In genomic region chr17:27569257-27569722, GRCh38 we compare ENCODE assay signal across 8 cellular contexts.
A peak's percentile ranks its signal among the peaks of the same experiment; 100 is the strongest.
DNase-seq lines count a peak whose midpoint lies in the region; ATAC-seq and TF ChIP-seq lines count a peak whose summit lies in the region.

No MANE protein-coding gene starts in this region.

- H3K9me3 ChIP-seq in psoas muscle, result no peaks in the 10 kb centered on the region

- H3K4me1 ChIP-seq in psoas muscle, result peaks cover 67% of the 10 kb centered on the region

- peak; percentile 29 to 64 (median 48) for ATAC-seq in psoas muscle
- ATAC-seq in GM21717 (IDR thresholded peaks at IDR 0.05; ENCODE audit: unreplicated experiment), result no peak

- intact Hi-C loops in psoas muscle (cut with DNase I), result no loop called here

- H3K36me3 ChIP-seq in psoas muscle (ENCODE audit: insufficient read depth in 1 of 2, low read depth in 1 of 2), result no peaks in the 10 kb centered on the region

- peak overlapping the region; percentile 94 for H3K27ac ChIP-seq in psoas muscle

- H3K4me3 ChIP-seq in epithelial cell of proximal tubule (ENCODE audit: low read depth, low read length) (no peak overlapping the region), psoas muscle (no peak overlapping the region)

- DNase-seq in HT-29 (ENCODE audit: low spot score) (peak; percentile 52), epithelial cell of proximal tubule (ENCODE audit: low read depth) (no peak), psoas muscle (peak; percentile 49 to 77), SK-N-DZ (ENCODE audit: low spot score) (no peak), ureter (ENCODE audit: low spot score) (no peak)
- DNase-seq in activated CD4-positive, alpha-beta T cell treated with anti-CD3 and anti-CD28 coated beads, Interleukin-2, amount 50 U/mL, for 1 hour, result peak; percentile 22

- H3K27me3 ChIP-seq in psoas muscle (ENCODE audit: insufficient read depth in 3 of 3, low read length in 2 of 3), result no peaks in the 10 kb centered on the region

- TF ChIP-seq CTCF in GM12872 (IDR thresholded peaks at IDR 0.05; ENCODE audit: insufficient read depth, low read depth, low read length), result peak; percentile 87
- peak; percentile 88 for TF ChIP-seq CTCF in epithelial cell of proximal tubule (conservative IDR thresholded peaks at IDR 0.05; ENCODE audit: low read depth, low read length)
- peak; percentile 53 for TF ChIP-seq CTCF in psoas muscle (IDR thresholded peaks at IDR 0.05)

- 74 to 83% (median 78%) methylated on average over 6 of the region's 6 CpGs for WGBS in psoas muscle, 3 donors

Comparison
In these comparisons a context has a peak if more than half of its experiments do, and no peak if none do; other contexts are left out.
1. DNase-seq: peak in HT-29 (single experiment), activated CD4-positive, alpha-beta T cell treated with anti-CD3 and anti-CD28 coated beads, Interleukin-2, amount 50 U/mL, for 1 hour (single experiment) and psoas muscle (2 of 2); none in epithelial cell of proximal tubule (single experiment), SK-N-DZ (single experiment) and ureter (single experiment).
2. Peak in every context shown above with its lines, with median percentiles within 50 percentile points of each other: CTCF ChIP-seq.